Comparison of ENCODE assay signal across 10 cellular contexts in the genomic region with DNA sequence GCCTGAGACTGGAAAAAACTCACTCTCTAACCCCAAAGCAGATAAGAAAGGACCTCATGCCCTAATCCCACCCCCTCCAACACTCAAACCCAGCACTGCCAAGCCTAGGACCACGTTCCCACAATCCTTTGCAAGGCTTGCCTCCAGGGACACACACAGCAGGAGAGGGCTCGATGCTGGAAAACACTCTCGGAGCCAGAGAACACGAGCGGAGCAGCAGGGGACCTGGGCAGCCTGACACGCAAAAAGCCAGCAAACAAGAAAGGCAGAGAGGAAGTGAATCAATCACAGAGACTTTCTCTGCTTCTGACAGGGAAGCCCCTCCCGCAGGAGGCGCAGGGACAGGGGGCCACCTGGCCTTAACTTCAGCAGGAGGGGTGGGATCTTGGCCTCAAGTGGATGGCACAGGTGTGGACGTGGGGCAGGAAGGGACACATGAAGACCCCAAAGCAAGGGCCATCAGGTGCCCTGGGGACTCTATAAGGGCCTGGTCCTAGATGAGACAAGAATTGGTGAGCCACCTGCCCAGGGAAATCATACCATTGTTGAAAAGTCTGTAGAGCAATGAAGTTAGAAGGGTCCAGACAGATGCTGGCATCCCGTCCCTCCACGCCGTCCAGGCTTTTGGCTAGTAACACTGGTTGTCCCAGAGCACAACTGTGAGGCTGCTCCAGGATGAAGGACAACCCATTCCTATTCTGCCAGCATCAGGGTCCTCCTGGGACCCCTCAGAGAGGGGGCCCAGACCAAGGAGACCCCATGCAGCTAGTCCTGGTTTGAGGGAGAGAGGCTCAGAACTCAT. TPM values are rescaled to one million over a fixed set of nuclear protein-coding genes. Genes with fewer than 3 reads are reported as not detected.
DNase-seq lines count a peak whose midpoint lies in the region; ATAC-seq, FAIRE-seq and TF ChIP-seq lines count a peak whose summit lies in the region.
"Had no signal": no experiment of that assay in that cellular context is flagged by ENCODE, and none has a peak within 500 bp of the region (broad histone marks: within the 10 kb centered on the region; RNA-seq: fewer than 3 reads in every experiment).

No MANE protein-coding gene starts in this region.

- H3K9me3 ChIP-seq in astrocyte (ENCODE audit: insufficient read depth, low read depth, low read length) = no peaks in the 10 kb centered on the region

- H3K4me3 Mint-ChIP-seq in astrocyte (ENCODE audit: unreplicated experiment) (peak overlapping the region; percentile 60), osteocyte (ENCODE audit: unreplicated experiment) (peak overlapping the region; percentile 80)
- H3K4me3 Mint-ChIP-seq in stimulated activated naive CD8-positive, alpha-beta T cell treated with anti-CD3 and anti-CD28 coated beads, Interleukin-15, amount 100 ng/mL, for 72 hours = peak overlapping the region in 1 of 2 donors; percentile 58

- peaks cover 27% of the 10 kb centered on the region for H3K27me3 Mint-ChIP-seq in astrocyte (ENCODE audit: low read depth, unreplicated experiment)
- H3K27me3 Mint-ChIP-seq in osteocyte (ENCODE audit: unreplicated experiment) = peaks cover 9% of the 10 kb centered on the region
- peaks cover 53% of the 10 kb centered on the region for H3K27me3 Mint-ChIP-seq in stimulated activated naive CD8-positive, alpha-beta T cell treated with anti-CD3 and anti-CD28 coated beads, Interleukin-15, amount 100 ng/mL, for 72 hours

- no peaks in the 10 kb centered on the region for H3K79me2 ChIP-seq in astrocyte (ENCODE audit: insufficient read depth, low read length)

- ATAC-seq in stimulated activated naive CD8-positive, alpha-beta T cell treated with anti-CD3 and anti-CD28 coated beads, Interleukin-15, amount 100 ng/mL, for 72 hours = no peak
- ATAC-seq in GM18907 (IDR thresholded peaks at IDR 0.05; ENCODE audit: unreplicated experiment) = no peak

- no peaks in the 10 kb centered on the region for H3K36me3 ChIP-seq in astrocyte (ENCODE audit: insufficient read depth, low read length)

- H2AFZ ChIP-seq in astrocyte (ENCODE audit: low read depth, low read length) = no peak overlapping the region

- H3K27ac Mint-ChIP-seq in astrocyte (ENCODE audit: unreplicated experiment) = no peak overlapping the region
- H3K27ac Mint-ChIP-seq in osteocyte (ENCODE audit: unreplicated experiment) = peak overlapping the region; percentile 85
- no peak overlapping the region for H3K27ac Mint-ChIP-seq in stimulated activated naive CD8-positive, alpha-beta T cell treated with anti-CD3 and anti-CD28 coated beads, Interleukin-15, amount 100 ng/mL, for 72 hours

- H3K4me2 ChIP-seq in astrocyte (ENCODE audit: low read length) = no peak overlapping the region

- H3K9ac ChIP-seq in astrocyte (ENCODE audit: low read length) = no peak overlapping the region

- H3K4me1 Mint-ChIP-seq in astrocyte (ENCODE audit: low read depth, unreplicated experiment) (peaks cover 7% of the 10 kb centered on the region), osteocyte (ENCODE audit: unreplicated experiment) (peaks cover 58% of the 10 kb centered on the region)
- peaks cover 26% of the 10 kb centered on the region for H3K4me1 Mint-ChIP-seq in stimulated activated naive CD8-positive, alpha-beta T cell treated with anti-CD3 and anti-CD28 coated beads, Interleukin-15, amount 100 ng/mL, for 72 hours

- no peak for FAIRE-seq in astrocyte (lab: Jason Lieb, UNC)

- H4K20me1 ChIP-seq in astrocyte (ENCODE audit: insufficient read depth, low read length) = peaks cover 10% of the 10 kb centered on the region

- H3K27ac ChIP-seq in astrocyte (ENCODE audit: low read depth, low read length) = no peak overlapping the region

- peaks cover 23% of the 10 kb centered on the region for H3K27me3 ChIP-seq in astrocyte (ENCODE audit: insufficient read depth, low read length)

- peaks cover 8% of the 10 kb centered on the region for H3K4me1 ChIP-seq in astrocyte (ENCODE audit: insufficient read depth, low read length)

- peak; percentile 53 for DNase-seq in NCI-H82 (lab: John Stamatoyannopoulos, UW)
- no peak for DNase-seq in NCI-H82 treated with DMSO at 0.1 percent for 48 hours (lab: John Stamatoyannopoulos, UW; ENCODE audit: unreplicated experiment)
- DNase-seq in NCI-H2081 (lab: John Stamatoyannopoulos, UW) = peak; percentile 72 to 88
- no peak for DNase-seq in astrocyte (ENCODE audit: low read depth)
- no peak for DNase-seq in osteocyte (ENCODE audit: extremely low spot score, unreplicated experiment)
- no peak for DNase-seq in stimulated activated naive CD8-positive, alpha-beta T cell treated with anti-CD3 and anti-CD28 coated beads, Interleukin-15, amount 100 ng/mL, for 72 hours
- no peak for DNase-seq in stimulated activated CD4-positive, alpha-beta T cell treated with anti-CD3 and anti-CD28 coated beads, Interleukin-4, amount 100 ng/mL, for 24 hours
- DNase-seq: kidney glomerular epithelial cell, NCI-H1048 had no signal

- H3K9me3 Mint-ChIP-seq in astrocyte (ENCODE audit: unreplicated experiment) = no peaks in the 10 kb centered on the region
- H3K9me3 Mint-ChIP-seq in osteocyte (ENCODE audit: unreplicated experiment) = no peaks in the 10 kb centered on the region
- no peaks in the 10 kb centered on the region for H3K9me3 Mint-ChIP-seq in stimulated activated naive CD8-positive, alpha-beta T cell treated with anti-CD3 and anti-CD28 coated beads, Interleukin-15, amount 100 ng/mL, for 72 hours

- TF ChIP-seq CTCF in astrocyte (IDR thresholded peaks at IDR 0.05; ENCODE audit: insufficient read depth, low read depth, low read length) = no peak
- TF ChIP-seq CTCF in osteocyte (IDR thresholded peaks at IDR 0.05) = no peak

- no peak overlapping the region for H3K4me3 ChIP-seq in astrocyte (ENCODE audit: insufficient read depth, low read depth, low read length)

- H3K36me3 Mint-ChIP-seq in astrocyte (ENCODE audit: low read depth, unreplicated experiment) (no peaks in the 10 kb centered on the region), osteocyte (ENCODE audit: unreplicated experiment) (peaks cover 3% of the 10 kb centered on the region)

RNA-seq across cellular contexts. Expression of a gene that starts 2.3 kb away (rescaled TPM):
- total RNA-seq in astrocyte (11.2 and 12.4 TPM in 2 replicates), osteocyte (16.5 and 19.4 TPM in 2 replicates)

Comparison
In these comparisons a context has a peak if more than half of its experiments do, and no peak if none do; other contexts are left out.
1. DNase-seq: peak in NCI-H82 (single experiment) and NCI-H2081 (2 of 2); none in NCI-H82 treated with DMSO at 0.1 percent for 48 hours (single experiment), astrocyte (single experiment), osteocyte (single experiment), stimulated activated naive CD8-positive, alpha-beta T cell treated with anti-CD3 and anti-CD28 coated beads, Interleukin-15, amount 100 ng/mL, for 72 hours (0 of 2) and stimulated activated CD4-positive, alpha-beta T cell treated with anti-CD3 and anti-CD28 coated beads, Interleukin-4, amount 100 ng/mL, for 24 hours (single experiment).